24 cellular contexts compared by ENCODE assay signal in the genomic region with DNA sequence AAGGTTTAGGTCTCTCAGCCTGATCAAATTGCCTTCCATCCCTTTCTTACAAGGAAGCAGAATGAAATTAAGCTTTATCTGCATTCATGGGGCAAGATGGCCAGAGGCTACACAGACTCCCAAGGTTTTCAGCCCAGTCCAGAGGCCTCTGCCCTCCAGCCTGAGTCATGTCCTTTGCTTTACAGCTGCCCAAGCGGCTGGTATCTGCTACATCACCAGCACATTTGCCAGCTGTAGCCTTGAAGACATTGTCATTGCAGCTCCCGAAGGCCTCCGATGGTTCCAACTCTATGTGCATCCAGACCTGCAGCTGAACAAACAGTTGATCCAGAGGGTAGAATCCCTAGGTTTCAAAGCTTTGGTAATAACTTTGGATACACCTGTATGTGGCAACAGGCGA. TPM values are rescaled to one million over a fixed set of nuclear protein-coding genes. Genes with fewer than 3 reads are reported as not detected.
"Had no signal": no experiment of that assay in that cellular context is flagged by ENCODE, and none has a peak within 500 bp of the region (broad histone marks: within the 10 kb centered on the region; RNA-seq: fewer than 3 reads in every experiment).

No MANE protein-coding gene starts in this region.

- H3K36me3 ChIP-seq: Peyer's patch, SJCRH30 had no signal

- H3K4me3 ChIP-seq: K562, PC-9, Peyer's patch, SJCRH30 had no signal

- H3K9me3 ChIP-seq: Peyer's patch, SJCRH30 had no signal

- DNase-seq: Kasumi-1, MM.1S, NCI-H1092 treated with DMSO at 0.1 percent for 48 hours, NCI-H1436, NCI-H187, NCI-H2029, NCI-H2081 treated with DMSO at 0.1 percent for 48 hours, NCI-H2171, NCI-H226, NCI-H446, NCI-H524, NCI-H526 treated with DMSO at 0.1 percent for 48 hours, OCI-M1, PC-9, Peyer's patch, Right ventricle myocardium superior, SJCRH30, T-helper 2 cell had no signal

- H3K27me3 ChIP-seq: Peyer's patch, SJCRH30 had no signal

- H3K4me1 ChIP-seq: SJCRH30 had no signal

- H3K27ac ChIP-seq: KMS-11, PC-9, Peyer's patch, SJCRH30 had no signal

RNA-seq across cellular contexts. Expression of a gene that starts 16.0 kb away (rescaled TPM):
- total RNA-seq: K562; M059J; PC-9; Right ventricle myocardium superior; RPMI7951; SJCRH30; T-helper 1 cell treated with Interleukin-12 subunit alpha and Interleukin-12 subunit beta and Interleukin-4 antibody, amounts not matched to agents 30 ng/mL and 1 ng/mL, for 36 hours had no signal
- polyA plus RNA-seq: IgD-negative memory B cell, K562 had no signal

RNA-seq across cellular contexts. Expression of a gene that starts 30.4 kb away (rescaled TPM):
- total RNA-seq: M059J; PC-9; Right ventricle myocardium superior; SJCRH30; T-helper 1 cell treated with Interleukin-12 subunit alpha and Interleukin-12 subunit beta and Interleukin-4 antibody, amounts not matched to agents 30 ng/mL and 1 ng/mL, for 36 hours had no signal
- polyA plus RNA-seq: IgD-negative memory B cell, K562 had no signal
